ENCODE assay signal across 1 cellular context in the genomic region with DNA sequence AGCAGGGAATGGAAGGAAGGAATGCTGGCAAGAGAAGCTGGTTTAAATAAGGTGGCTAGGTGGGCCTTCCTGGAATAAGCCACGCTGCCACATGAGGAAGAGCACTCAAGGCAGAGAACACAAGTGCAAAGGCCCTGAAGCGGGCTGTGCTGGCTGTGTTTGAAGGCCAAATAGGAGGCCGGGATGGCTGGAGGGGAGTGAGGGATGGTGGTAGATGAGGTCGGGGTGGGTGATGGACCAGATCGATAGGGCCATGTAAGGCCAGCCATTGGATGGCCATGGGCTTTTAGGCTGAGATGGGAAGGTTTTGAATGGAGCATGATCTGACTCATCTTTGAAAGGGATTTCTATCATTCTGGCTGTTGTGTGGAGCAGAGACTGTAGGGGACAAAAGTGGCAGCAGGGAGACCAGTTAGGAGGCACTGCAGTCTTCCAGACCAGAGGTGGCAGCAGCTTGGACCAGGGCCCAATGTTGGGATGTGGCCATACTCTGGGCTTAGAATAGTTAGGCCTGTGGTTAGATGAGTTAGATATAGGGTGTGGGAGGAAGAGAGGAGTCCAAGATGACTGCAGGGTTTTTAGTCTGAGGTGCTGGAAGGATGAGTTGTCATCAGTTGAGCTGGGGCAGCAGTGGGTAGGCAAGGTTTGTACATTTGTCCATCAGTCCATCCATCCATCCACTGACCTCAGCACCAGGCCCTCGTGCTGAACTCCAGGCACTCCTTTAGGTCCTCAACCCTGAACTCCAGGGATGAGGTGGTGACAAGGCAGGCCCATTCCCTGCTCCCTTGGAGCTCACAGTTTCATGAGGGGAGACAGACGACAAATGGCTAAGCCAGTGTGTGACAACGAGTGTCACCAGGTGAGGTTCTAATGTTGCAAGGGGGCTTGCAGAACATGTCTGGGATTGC.
A peak's percentile ranks its signal among the peaks of the same experiment; 100 is the strongest.
TF ChIP-seq lines count a peak whose summit lies in the region.

No MANE protein-coding gene starts in this region.

TF ChIP-seq in K562, 482 proteins besides CTCF, POLR2A, EP300 and RAD21:
- TF ChIP-seq, protein P1, sequence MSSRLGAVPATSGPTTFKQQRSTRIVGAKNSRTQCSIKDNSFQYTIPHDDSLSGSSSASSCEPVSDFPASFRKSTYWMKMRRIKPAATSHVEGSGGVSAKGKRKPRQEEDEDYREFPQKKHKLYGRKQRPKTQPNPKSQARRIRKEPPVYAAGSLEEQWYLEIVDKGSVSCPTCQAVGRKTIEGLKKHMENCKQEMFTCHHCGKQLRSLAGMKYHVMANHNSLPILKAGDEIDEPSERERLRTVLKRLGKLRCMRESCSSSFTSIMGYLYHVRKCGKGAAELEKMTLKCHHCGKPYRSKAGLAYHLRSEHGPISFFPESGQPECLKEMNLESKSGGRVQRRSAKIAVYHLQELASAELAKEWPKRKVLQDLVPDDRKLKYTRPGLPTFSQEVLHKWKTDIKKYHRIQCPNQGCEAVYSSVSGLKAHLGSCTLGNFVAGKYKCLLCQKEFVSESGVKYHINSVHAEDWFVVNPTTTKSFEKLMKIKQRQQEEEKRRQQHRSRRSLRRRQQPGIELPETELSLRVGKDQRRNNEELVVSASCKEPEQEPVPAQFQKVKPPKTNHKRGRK (tag; IDR thresholded peaks at IDR 0.05), result no peak
- TF ChIP-seq ZNF263 (CRISPR knock-in tag; IDR thresholded peaks at IDR 0.05; ENCODE audit: borderline replicate concordance) (0 out of 2 replicates have a peak, but pooled peaks have one; percentile 40), NFE2 (IDR thresholded peaks at IDR 0.05; ENCODE audit: low read depth) (peak; percentile 55), RCOR1 (IDR thresholded peaks at IDR 0.05; ENCODE audit: borderline replicate concordance in 1 of 2, low read depth in 2 of 2, low read length in 2 of 2) (peak in 1 of 2 experiments; percentile 37; a peak in 1 of 4 replicates), ZFX (CRISPR knock-in tag; IDR thresholded peaks at IDR 0.05) (peak; percentile 35; the same call in 1 of the 2 replicates), SP2 (IDR thresholded peaks at IDR 0.05; ENCODE audit: extremely low read depth, low read depth, low read length, poor library complexity, severe bottlenecking) (peak; percentile 51), RBFOX2 (IDR thresholded peaks at IDR 0.05; ENCODE audit: low read depth, low read length) (no peak), NFIC (IDR thresholded peaks at IDR 0.05) (peak; percentile 59), ESRRA (IDR thresholded peaks at IDR 0.05; ENCODE audit: borderline replicate concordance, low read depth) (peak; percentile 46; the same call in 1 of the 2 replicates), PPARD (CRISPR knock-in tag; IDR thresholded peaks at IDR 0.05) (no peak), SNIP1 (IDR thresholded peaks at IDR 0.05; ENCODE audit: low read depth) (0 out of 2 replicates have a peak, but pooled peaks have one; percentile 36), TGIF2 (CRISPR knock-in tag; IDR thresholded peaks at IDR 0.05) (no peak)
- TF ChIP-seq, protein P2, sequence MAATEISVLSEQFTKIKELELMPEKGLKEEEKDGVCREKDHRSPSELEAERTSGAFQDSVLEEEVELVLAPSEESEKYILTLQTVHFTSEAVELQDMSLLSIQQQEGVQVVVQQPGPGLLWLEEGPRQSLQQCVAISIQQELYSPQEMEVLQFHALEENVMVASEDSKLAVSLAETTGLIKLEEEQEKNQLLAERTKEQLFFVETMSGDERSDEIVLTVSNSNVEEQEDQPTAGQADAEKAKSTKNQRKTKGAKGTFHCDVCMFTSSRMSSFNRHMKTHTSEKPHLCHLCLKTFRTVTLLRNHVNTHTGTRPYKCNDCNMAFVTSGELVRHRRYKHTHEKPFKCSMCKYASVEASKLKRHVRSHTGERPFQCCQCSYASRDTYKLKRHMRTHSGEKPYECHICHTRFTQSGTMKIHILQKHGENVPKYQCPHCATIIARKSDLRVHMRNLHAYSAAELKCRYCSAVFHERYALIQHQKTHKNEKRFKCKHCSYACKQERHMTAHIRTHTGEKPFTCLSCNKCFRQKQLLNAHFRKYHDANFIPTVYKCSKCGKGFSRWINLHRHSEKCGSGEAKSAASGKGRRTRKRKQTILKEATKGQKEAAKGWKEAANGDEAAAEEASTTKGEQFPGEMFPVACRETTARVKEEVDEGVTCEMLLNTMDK (IDR thresholded peaks at IDR 0.05; ENCODE audit: borderline replicate concordance, insufficient read depth, low read depth, low read length, poor library complexity, severe bottlenecking), result peak; percentile 45
- TF ChIP-seq, protein P3, sequence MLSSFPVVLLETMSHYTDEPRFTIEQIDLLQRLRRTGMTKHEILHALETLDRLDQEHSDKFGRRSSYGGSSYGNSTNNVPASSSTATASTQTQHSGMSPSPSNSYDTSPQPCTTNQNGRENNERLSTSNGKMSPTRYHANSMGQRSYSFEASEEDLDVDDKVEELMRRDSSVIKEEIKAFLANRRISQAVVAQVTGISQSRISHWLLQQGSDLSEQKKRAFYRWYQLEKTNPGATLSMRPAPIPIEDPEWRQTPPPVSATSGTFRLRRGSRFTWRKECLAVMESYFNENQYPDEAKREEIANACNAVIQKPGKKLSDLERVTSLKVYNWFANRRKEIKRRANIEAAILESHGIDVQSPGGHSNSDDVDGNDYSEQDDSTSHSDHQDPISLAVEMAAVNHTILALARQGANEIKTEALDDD (IDR thresholded peaks at IDR 0.05), result peak; percentile 79
